Comparison of ENCODE assay signal across 21 cellular contexts in the genomic region with DNA sequence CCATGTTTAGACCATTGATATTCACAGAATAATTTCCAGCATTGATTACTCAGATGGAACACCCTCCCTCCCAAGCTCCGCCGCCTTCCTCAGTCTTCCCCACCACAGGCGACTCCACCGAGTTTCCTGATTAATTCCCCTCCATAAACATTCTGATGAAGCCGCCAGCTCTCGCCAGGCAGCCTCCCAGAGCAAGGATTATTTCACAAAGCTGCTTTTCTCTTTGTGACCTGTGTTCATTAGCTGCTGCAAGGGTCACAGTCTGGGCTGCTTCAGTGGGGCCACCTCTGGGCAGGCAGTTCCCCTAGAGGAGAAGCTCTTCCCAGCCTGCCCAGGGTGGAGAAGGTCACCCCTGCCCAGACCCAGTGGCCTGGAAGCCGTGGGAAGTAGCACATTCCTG.
"Had no signal": no experiment of that assay in that cellular context is flagged by ENCODE, and none has a peak within 500 bp of the region (broad histone marks: within the 10 kb centered on the region; RNA-seq: fewer than 3 reads in every experiment).

No MANE protein-coding gene starts in this region.

- H3K27ac Mint-ChIP-seq: immature natural killer cell; naive thymus-derived CD8-positive, alpha-beta T cell; nephron progenitor cell had no signal

- H3K36me3 Mint-ChIP-seq: immature natural killer cell had no signal

- DNase-seq: dorsolateral prefrontal cortex; effector CD4-positive, alpha-beta T cell; hypothalamus; immature natural killer cell; islet precursor cell; kidney glomerular epithelial cell; left colon; left ventricle myocardium inferior; lower lobe of right lung; nephron progenitor cell; pancreas; small intestine; stimulated activated CD4-positive, alpha-beta T cell treated with anti-CD3 and anti-CD28 coated beads, Interleukin-1b, Interleukin-23, amount 100 ng/mL, for 48 hours; stimulated activated CD4-positive, alpha-beta T cell treated with anti-CD3 and anti-CD28 coated beads, Interleukin-4, amount 100 ng/mL, for 1 hour; stimulated activated CD8-positive, alpha-beta memory T cell treated with anti-CD3 and anti-CD28 coated beads, Interleukin-4, amount 100 ng/mL, for 48 hours; stimulated activated naive CD4-positive, alpha-beta T cell treated with Interleukin-2 at 50 U/mL for 16 hours; stomach; thyroid gland; trophoblast cell had no signal

- H3K4me1 Mint-ChIP-seq: immature natural killer cell; naive thymus-derived CD8-positive, alpha-beta T cell; nephron progenitor cell had no signal

- H3K4me3 Mint-ChIP-seq: immature natural killer cell; naive thymus-derived CD8-positive, alpha-beta T cell; nephron progenitor cell had no signal

- ATAC-seq: left colon; lower lobe of right lung; naive thymus-derived CD8-positive, alpha-beta T cell; pancreas; right lobe of liver had no signal

- H3K9me3 Mint-ChIP-seq: nephron progenitor cell had no signal
